In the genomic region with DNA sequence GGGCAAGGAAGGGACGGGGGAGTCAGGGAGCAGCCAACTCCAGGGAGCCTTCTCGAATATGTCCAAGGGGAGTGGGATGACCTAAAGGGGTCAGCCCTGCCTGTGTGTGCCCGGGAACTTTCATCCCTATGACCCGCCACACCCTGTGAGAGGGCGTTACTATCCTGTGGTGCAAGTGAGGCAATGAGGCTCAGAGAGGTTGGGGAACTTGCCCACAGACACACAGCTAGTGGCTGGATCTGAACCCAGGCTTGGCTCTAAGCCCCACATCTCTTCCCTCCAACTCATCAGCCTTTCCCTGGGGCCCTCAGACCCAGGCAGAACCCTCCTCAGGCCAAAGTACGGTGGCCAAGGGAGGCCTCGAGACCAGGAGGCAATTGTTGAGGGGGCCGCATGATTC, we compare ENCODE assay signal across 27 cellular contexts. TPM values are rescaled to one million over a fixed set of nuclear protein-coding genes. Genes with fewer than 3 reads are reported as not detected.
DNase-seq lines count a peak whose midpoint lies in the region; ATAC-seq, FAIRE-seq and TF ChIP-seq lines count a peak whose summit lies in the region.
"Had no signal": no experiment of that assay in that cellular context is flagged by ENCODE, and none has a peak within 500 bp of the region (broad histone marks: within the 10 kb centered on the region; RNA-seq: fewer than 3 reads in every experiment).

No MANE protein-coding gene starts in this region.

- H2BK120ac ChIP-seq in trophoblast cell (ENCODE audit: insufficient read depth, low read length, poor library complexity) (no peak overlapping the region), H9 (ENCODE audit: low read depth, low read length, poor library complexity, severe bottlenecking) (no peak overlapping the region)

- H3K4ac ChIP-seq in trophoblast cell (ENCODE audit: low read depth, low read length) (no peak overlapping the region), H9 (ENCODE audit: low read depth, low read length) (no peak overlapping the region)

- no peak overlapping the region for H4K91ac ChIP-seq in trophoblast cell (ENCODE audit: low read depth, low read length)
- no peak overlapping the region for H4K91ac ChIP-seq in H9 (ENCODE audit: insufficient read length, low read depth, low read length)

- peak overlapping the region; percentile 31 for H3K23ac ChIP-seq in trophoblast cell (ENCODE audit: low read length)
- H3K23ac ChIP-seq in H9 (ENCODE audit: insufficient read length, low read depth, low read length), result no peak overlapping the region

- no peaks in the 10 kb centered on the region for H3K9me3 ChIP-seq in HepG2 (ENCODE audit: low read length)
- no peaks in the 10 kb centered on the region for H3K9me3 ChIP-seq in right lobe of liver
- H3K9me3 ChIP-seq in trophoblast cell (ENCODE audit: insufficient read depth, low read depth, low read length), result peaks cover 9% of the 10 kb centered on the region
- H3K9me3 ChIP-seq in H9 (ENCODE audit: control insufficient read depth, low read depth, low read length), result no peaks in the 10 kb centered on the region
- H3K9me3 ChIP-seq: BLaER1, SJSA1 had no signal

- no peak for ATAC-seq in HepG2
- ATAC-seq in right lobe of liver, result no peak
- ATAC-seq in left cardiac atrium, result no peak

- no peak overlapping the region; a peak in 1 of 7 replicates for H3K27ac Mint-ChIP-seq in H9
- H3K27ac Mint-ChIP-seq: CD4-positive, CD25-positive, alpha-beta regulatory T cell had no signal

- H3K4me3 ChIP-seq in HepG2 (replicated peaks in 1 of 3; ENCODE audit: insufficient read depth in 1 of 3, low read depth in 2 of 3, low read length in 3 of 3) (no peak overlapping the region), right lobe of liver (no peak overlapping the region), trophoblast cell (ENCODE audit: low read depth, low read length) (peak overlapping the region; percentile 23)
- H3K4me3 ChIP-seq: BLaER1, GM23248, PC-9, SJSA1 had no signal

- no peak for TF ChIP-seq POLR2A in HepG2 (IDR thresholded peaks at IDR 0.05; ENCODE audit: insufficient read depth in 1 of 2, low read depth in 2 of 2, low read length in 2 of 2)
- no peak for TF ChIP-seq POLR2A in right lobe of liver (IDR thresholded peaks at IDR 0.05)

- H2AK5ac ChIP-seq in trophoblast cell (ENCODE audit: low read length) (no peak overlapping the region), H9 (ENCODE audit: insufficient read length, low read length) (no peak overlapping the region)

- H3K9me3 Mint-ChIP-seq in H9, result no peaks in the 10 kb centered on the region

- no peak overlapping the region for H2BK20ac ChIP-seq in H9 (ENCODE audit: low read depth, low read length, poor library complexity, severe bottlenecking)

- H3K27me3 Mint-ChIP-seq in H9 (ENCODE audit: low read depth), result no peaks in the 10 kb centered on the region

- H2BK5ac ChIP-seq in trophoblast cell (ENCODE audit: low read depth, low read length, poor library complexity) (no peak overlapping the region), H9 (ENCODE audit: insufficient read length, low read length) (no peak overlapping the region)

- no peak overlapping the region for H3T11ph ChIP-seq in H9 (ENCODE audit: low read length)

- POLR2A ChIA-PET in HepG2 (lab: Yijun Ruan, JAX), result interaction anchor here (2.1 kb wide), 1 partner anchor 23 kb away, joined by 6 read pairs; a partner anchor contains a TSS

- WGBS in HepG2 (ENCODE audit: low lambda C conversion rate), result 100% methylated on average over 5 of the region's 8 CpGs
- no CpG with 5 or more reads among the region's 8 CpGs for WGBS in right lobe of liver (ENCODE audit: insufficient coverage, low coverage, low lambda C conversion rate, missing lambda C conversion rate)
- no CpG with 5 or more reads among the region's 8 CpGs for WGBS in trophoblast cell (ENCODE audit: extremely low coverage, insufficient coverage, insufficient read length)
- no CpG with 5 or more reads among the region's 8 CpGs for WGBS in H9 (ENCODE audit: extremely low coverage, insufficient read length, low lambda C conversion rate)

- TF ChIP-seq EP300 in HepG2 (IDR thresholded peaks at IDR 0.05; ENCODE audit: low read depth in 2 of 2, low read length in 2 of 2) (no peak), HepG2 (CRISPR knock-in tag; IDR thresholded peaks at IDR 0.05; ENCODE audit: borderline replicate concordance) (no peak)

- no peak overlapping the region for H2BK15ac ChIP-seq in H9 (ENCODE audit: low read depth, low read length)

- H4K12ac ChIP-seq in trophoblast cell (ENCODE audit: low read depth, low read length), result no peak overlapping the region

- no peak overlapping the region for H3K4me2 ChIP-seq in HepG2 (ENCODE audit: low read depth, low read length)
- no peak overlapping the region for H3K4me2 ChIP-seq in trophoblast cell (ENCODE audit: low read length)
- no peak overlapping the region for H3K4me2 ChIP-seq in H9 (ENCODE audit: insufficient read depth, insufficient read length, low read length)
- H3K4me2 ChIP-seq: BLaER1, KMS-11, PC-9 had no signal

- H3K56ac ChIP-seq in H9 (ENCODE audit: insufficient read length, low read depth, low read length), result no peak overlapping the region

- DNase-seq in HepG2 (ENCODE audit: low spot score), result no peak
- DNase-seq in right lobe of liver, result no peak
- DNase-seq in iPS-NIHi11 (ENCODE audit: low spot score), result peak; percentile 3
- DNase-seq in trophoblast cell, result no peak
- no peak for DNase-seq in activated CD8-positive, alpha-beta memory T cell treated with anti-CD3 and anti-CD28 coated beads, Interleukin-2, amount 50 U/mL, for 48 hours
- DNase-seq in H9, result no peak
- DNase-seq in left cardiac atrium, result no peak
- DNase-seq: CD4-positive, CD25-positive, alpha-beta regulatory T cell; GM23248; H7; IMR-90; MM.1S; NCI-H2029 treated with DMSO at 0.1 percent for 48 hours; NCI-H446 treated with DMSO at 0.1 percent for 48 hours; NCI-H526; NCI-H82; NK-92 treated with Interleukin-12 subunit alpha and Interleukin-12 subunit beta, amount 100 ng/mL, for 24 hours; PC-9; Right ventricle myocardium superior had no signal

- H3K9ac ChIP-seq in HepG2 (ENCODE audit: insufficient read depth, low read depth, low read length) (no peak overlapping the region), trophoblast cell (ENCODE audit: low read length) (no peak overlapping the region), H9 (ENCODE audit: extremely low read depth, insufficient read length, low read length) (no peak overlapping the region)
- H3K9ac ChIP-seq: BLaER1, GM23248, KMS-11 had no signal

- FAIRE-seq in HepG2 (lab: Jason Lieb, UNC), result no peak
- FAIRE-seq: G401.6, HTR-8/SVneo had no signal

- no peak overlapping the region for H3K27ac ChIP-seq in HepG2 (ENCODE audit: extremely low read length, insufficient read depth, low read length)
- no peak overlapping the region for H3K27ac ChIP-seq in right lobe of liver
- peak overlapping the region; percentile 36 for H3K27ac ChIP-seq in trophoblast cell (ENCODE audit: low read depth, low read length)
- H3K27ac ChIP-seq in H9 (ENCODE audit: insufficient read length, low read depth, low read length), result no peak overlapping the region
- H3K27ac ChIP-seq: 22Rv1, BLaER1, GM23248, KMS-11, PC-9, SJSA1 had no signal

- TF ChIP-seq RAD21 in HepG2 (CRISPR knock-in tag; IDR thresholded peaks at IDR 0.05), result no peak

- H4K20me1 ChIP-seq in HepG2 (ENCODE audit: insufficient read depth, low read length) (no peaks in the 10 kb centered on the region), H9 (ENCODE audit: control insufficient read depth, insufficient read depth, insufficient read length) (no peaks in the 10 kb centered on the region)

- no peaks in the 10 kb centered on the region for H3K4me1 ChIP-seq in HepG2 (ENCODE audit: insufficient read depth, low read length)
- H3K4me1 ChIP-seq in right lobe of liver, result no peaks in the 10 kb centered on the region
- H3K4me1 ChIP-seq in trophoblast cell (ENCODE audit: control insufficient read depth in 1 of 2, insufficient read depth in 2 of 2, low read length in 2 of 2), result peaks cover 2 to 8% of the 10 kb centered on the region in 2 experiments
- H3K4me1 ChIP-seq in H9 (ENCODE audit: insufficient read depth, low read length), result no peaks in the 10 kb centered on the region
- H3K4me1 ChIP-seq: SJSA1 had no signal

- H4K8ac ChIP-seq in trophoblast cell (ENCODE audit: low read depth, low read length) (no peak overlapping the region), H9 (replicated peaks; ENCODE audit: insufficient read length, low read depth, low read length) (no peak overlapping the region)

- intact Hi-C loops in HepG2 (cut with micrococcal nuclease; ENCODE audit: unreplicated experiment), result no loop called here
- intact Hi-C loops in right lobe of liver (cut with DNase I), result no loop called here
- intact Hi-C loops in left cardiac atrium (cut with DNase I), result no loop called here

- CTCF ChIA-PET in HepG2 (lab: Yijun Ruan, JAX; ENCODE audit: low intra/inter-chr PET ratio, low total read pairs), result no interaction called here

- H3K27me3 ChIP-seq in HepG2 (ENCODE audit: control insufficient read depth in 1 of 2, insufficient read depth in 2 of 2, low read length in 2 of 2), result no peaks in the 10 kb centered on the region
- no peaks in the 10 kb centered on the region for H3K27me3 ChIP-seq in right lobe of liver
- H3K27me3 ChIP-seq in trophoblast cell (ENCODE audit: insufficient read depth, low read length), result no peaks in the 10 kb centered on the region
- H3K27me3 ChIP-seq in H9 (ENCODE audit: insufficient read depth, low read length), result no peaks in the 10 kb centered on the region
- H3K27me3 ChIP-seq: BLaER1, SJSA1 had no signal

- no TSS peak for BruUV-seq in HepG2 (replicated peaks; lab: Mats Ljungman, UMichigan)

- H3K14ac ChIP-seq in trophoblast cell (ENCODE audit: low read length) (no peak overlapping the region), H9 (ENCODE audit: insufficient read depth, low read length) (no peak overlapping the region)

- H3K79me1 ChIP-seq in trophoblast cell (ENCODE audit: low read length), result no peaks in the 10 kb centered on the region
- H3K79me1 ChIP-seq in H9 (ENCODE audit: insufficient read depth, low read depth, low read length, poor library complexity, severe bottlenecking), result no peaks in the 10 kb centered on the region

- H2BK12ac ChIP-seq in trophoblast cell (ENCODE audit: low read length), result no peak overlapping the region
- no peak overlapping the region for H2BK12ac ChIP-seq in H9 (ENCODE audit: insufficient read length, low read depth, low read length)

- H3K79me2 ChIP-seq in HepG2 (ENCODE audit: insufficient read depth, low read length) (no peaks in the 10 kb centered on the region), trophoblast cell (ENCODE audit: control insufficient read depth, insufficient read depth, low read length, poor library complexity) (no peaks in the 10 kb centered on the region), H9 (ENCODE audit: insufficient read depth, low read length) (no peaks in the 10 kb centered on the region)

- H3K36me3 ChIP-seq in HepG2 (replicated peaks in 1 of 2; ENCODE audit: control insufficient read depth in 1 of 2, insufficient read depth in 2 of 2, low read length in 2 of 2) (peaks cover 40 to 62% of the 10 kb centered on the region in 2 experiments; a peak in 4 of 5 replicates), right lobe of liver (peaks cover 0 to 97% (median 53%) of the 10 kb centered on the region in 4 donors), trophoblast cell (ENCODE audit: control insufficient read depth in 1 of 2, insufficient read depth in 2 of 2, low read length in 2 of 2) (peaks cover 82% of the 10 kb centered on the region in 2 experiments)
- H3K36me3 ChIP-seq: SJSA1 had no signal

- H3K23me2 ChIP-seq in H9 (ENCODE audit: insufficient read length, low read depth, low read length, poor library complexity, severe bottlenecking), result no peaks in the 10 kb centered on the region

- in situ Hi-C loops in HepG2 (cut with HindIII; ENCODE audit: extremely low pct_ligation_motif_present, low pct_unique_long_range_greater_than_20kb), result no loop called here

- no peak overlapping the region for H4K5ac ChIP-seq in H9 (ENCODE audit: insufficient read length, low read depth, low read length)

- peaks cover 57 to 90% (median 87%) of the 10 kb centered on the region in 3 experiments for H3K36me3 Mint-ChIP-seq in H9 (ENCODE audit: insufficient read depth in 1 of 3, low read depth in 3 of 3)
- H3K36me3 Mint-ChIP-seq: CD4-positive, CD25-positive, alpha-beta regulatory T cell had no signal

- H2AFZ ChIP-seq in HepG2 (ENCODE audit: low read length) (no peak overlapping the region), trophoblast cell (ENCODE audit: insufficient read depth, low read length, poor library complexity) (no peak overlapping the region), H9 (ENCODE audit: low read length) (no peak overlapping the region)
- H2AFZ ChIP-seq: GM23248, PC-9 had no signal

- no peak overlapping the region for H3K4me3 Mint-ChIP-seq in H9
- H3K4me3 Mint-ChIP-seq: CD4-positive, CD25-positive, alpha-beta regulatory T cell had no signal

- no peaks in the 10 kb centered on the region for H3K4me1 Mint-ChIP-seq in H9
- H3K4me1 Mint-ChIP-seq: CD4-positive, CD25-positive, alpha-beta regulatory T cell had no signal

- H3K18ac ChIP-seq in trophoblast cell (ENCODE audit: low read length) (peak overlapping the region; percentile 22), H9 (ENCODE audit: insufficient read length, low read depth, low read length) (no peak overlapping the region)

- no peak for TF ChIP-seq CTCF in HepG2 (CRISPR knock-in tag; IDR thresholded peaks at IDR 0.05)
- TF ChIP-seq CTCF in right lobe of liver (IDR thresholded peaks at IDR 0.05), result no peak
- no peak for TF ChIP-seq CTCF in H9 (conservative IDR thresholded peaks at IDR 0.05)

RNA-seq across cellular contexts. Expression of a gene that starts 23.2 kb away (rescaled TPM):
- total RNA-seq in HepG2 (2016; rRNA removed; fragmentation: Illumina TruSeq; extraction: Trizol), result 20.6 and 20.9 TPM in 2 replicates
- 6.9 and 7.8 TPM in 2 replicates for total RNA-seq in HepG2 (2016; cell fraction: cytosol; rRNA removed; fragmentation: Illumina TruSeq; extraction: Trizol; ENCODE audit: low read depth)
- 16.7 and 22.4 TPM in 2 replicates for total RNA-seq in HepG2 (2016; cell fraction: insoluble cytoplasmic fraction; rRNA removed; fragmentation: Illumina TruSeq; extraction: Trizol)
- 11.7 and 12.0 TPM in 2 replicates for total RNA-seq in HepG2 (2016; cell fraction: membrane; rRNA removed; fragmentation: Illumina TruSeq; extraction: Trizol)
- 15.0 and 20.7 TPM in 2 replicates for total RNA-seq in HepG2 (2016; cell fraction: nucleus; rRNA removed; fragmentation: Illumina TruSeq; extraction: Trizol)
- polyA plus RNA-seq in HepG2 (2011; rRNA removed), result 12.1 and 21.4 TPM in 2 replicates
- polyA plus RNA-seq in HepG2 (2011; cell fraction: cytosol; rRNA removed), result 8.9 and 10.9 TPM in 2 replicates
- 23.8 and 30.1 TPM in 2 replicates for polyA plus RNA-seq in HepG2 (2011; cell fraction: nucleus; rRNA removed)
- polyA plus RNA-seq in HepG2 (2012), result 36.1 and 37.0 TPM in 2 replicates
- polyA plus RNA-seq in HepG2 (2016; cell fraction: cytosol; fragmentation: Illumina TruSeq; extraction: Trizol; ENCODE audit: low read depth), result 3.5 and 4.6 TPM in 2 replicates
- 22.1 and 35.3 TPM in 2 replicates for polyA plus RNA-seq in HepG2 (2016; cell fraction: insoluble cytoplasmic fraction; fragmentation: Illumina TruSeq; extraction: Trizol; ENCODE audit: low read depth)
- 9.5 and 10.0 TPM in 2 replicates for polyA plus RNA-seq in HepG2 (2016; cell fraction: membrane; fragmentation: Illumina TruSeq; extraction: Trizol; ENCODE audit: low read depth)
- polyA plus RNA-seq in HepG2 (2016; cell fraction: nucleus; fragmentation: Illumina TruSeq; extraction: Trizol; ENCODE audit: insufficient read depth, low read depth), result 24.1 and 25.5 TPM in 2 replicates
- 43.6 and 59.1 TPM in 2 replicates for polyA minus RNA-seq in HepG2 (2011; rRNA and poly(A)+ RNA removed; ENCODE audit: low replicate concordance)
- polyA minus RNA-seq in HepG2 (2011; cell fraction: cytosol; rRNA and poly(A)+ RNA removed), result 25.9 and 32.6 TPM in 2 replicates
- polyA minus RNA-seq in HepG2 (2011; cell fraction: nucleus; rRNA and poly(A)+ RNA removed), result 13.5 and 13.8 TPM in 2 replicates
- 10 to 100 TPM; 54.3 to 74.8 (median 65.7) TPM for total RNA-seq in right lobe of liver
- polyA plus RNA-seq in trophoblast cell (2013), result 367 and 395 TPM in 2 replicates
- total RNA-seq in H9 (2021), result 87.9 and 90.1 TPM in 2 replicates
- total RNA-seq in left cardiac atrium, result 100 to 1,000 TPM; 117 to 139 TPM

RNA-seq across cellular contexts. Expression of a gene that starts 28.9 kb away (rescaled TPM):
- total RNA-seq in HepG2 (2016; rRNA removed; fragmentation: Illumina TruSeq; extraction: Trizol) (0.07 and 0.08 TPM in 2 replicates), right lobe of liver (under 1 TPM in 3 of 6 experiments, not detected in 3; 0.07 to 0.10 (median 0.07) TPM), H9 (2021) (2.2 and 2.5 TPM in 2 replicates), left cardiac atrium (not detected)
- total RNA-seq in HepG2 (2016; cell fraction: cytosol; rRNA removed; fragmentation: Illumina TruSeq; extraction: Trizol; ENCODE audit: low read depth), result not detected in 2 replicates
- total RNA-seq in HepG2 (2016; cell fraction: insoluble cytoplasmic fraction; rRNA removed; fragmentation: Illumina TruSeq; extraction: Trizol), result 0.07 and 0.11 TPM in 2 replicates
- total RNA-seq in HepG2 (2016; cell fraction: membrane; rRNA removed; fragmentation: Illumina TruSeq; extraction: Trizol), result 0.03 TPM in 1 of 2 replicates, not detected in the other
- 0.12 TPM in 1 of 2 replicates, not detected in the other for total RNA-seq in HepG2 (2016; cell fraction: nucleus; rRNA removed; fragmentation: Illumina TruSeq; extraction: Trizol)
- 0.07 and 0.30 TPM in 2 replicates for polyA plus RNA-seq in HepG2 (2011; rRNA removed)
- 0.07 and 0.08 TPM in 2 replicates for polyA plus RNA-seq in HepG2 (2011; cell fraction: cytosol; rRNA removed)
- 1.1 TPM in 2 replicates for polyA plus RNA-seq in HepG2 (2011; cell fraction: nucleus; rRNA removed)
- 0.13 and 0.19 TPM in 2 replicates for polyA plus RNA-seq in HepG2 (2012)
- polyA plus RNA-seq in HepG2 (2016; cell fraction: cytosol; fragmentation: Illumina TruSeq; extraction: Trizol; ENCODE audit: low read depth), result not detected in 2 replicates
- polyA plus RNA-seq in HepG2 (2016; cell fraction: insoluble cytoplasmic fraction; fragmentation: Illumina TruSeq; extraction: Trizol; ENCODE audit: low read depth), result 0.11 TPM in 1 of 2 replicates, not detected in the other
- polyA plus RNA-seq in HepG2 (2016; cell fraction: membrane; fragmentation: Illumina TruSeq; extraction: Trizol; ENCODE audit: low read depth), result not detected in 2 replicates
- polyA plus RNA-seq in HepG2 (2016; cell fraction: nucleus; fragmentation: Illumina TruSeq; extraction: Trizol; ENCODE audit: insufficient read depth, low read depth), result 0.11 and 0.15 TPM in 2 replicates
- 0.07 TPM in 1 of 2 replicates, not detected in the other for polyA minus RNA-seq in HepG2 (2011; rRNA and poly(A)+ RNA removed; ENCODE audit: low replicate concordance)
- polyA minus RNA-seq in HepG2 (2011; cell fraction: cytosol; rRNA and poly(A)+ RNA removed), result not detected in 2 replicates
- polyA minus RNA-seq in HepG2 (2011; cell fraction: nucleus; rRNA and poly(A)+ RNA removed), result 0.12 and 0.26 TPM in 2 replicates
- 14.5 and 20.7 TPM in 2 replicates for polyA plus RNA-seq in trophoblast cell (2013)
- total RNA-seq: GM23248, Right ventricle myocardium superior, RPMI7951, SJSA1 had no signal
- polyA plus RNA-seq: GM23248 had no signal

RNA-seq across cellular contexts. Expression of a gene that starts 48.4 kb away (rescaled TPM):
- total RNA-seq in HepG2 (2016; rRNA removed; fragmentation: Illumina TruSeq; extraction: Trizol) (13.5 and 37.1 TPM in 2 replicates), right lobe of liver (1 to 10 TPM; 1.8 to 3.8 (median 2.8) TPM), H9 (2021) (22.9 and 24.0 TPM in 2 replicates), left cardiac atrium (10 to 100 TPM; 12.0 to 13.8 TPM)
- total RNA-seq in HepG2 (2016; cell fraction: cytosol; rRNA removed; fragmentation: Illumina TruSeq; extraction: Trizol; ENCODE audit: low read depth), result 12.6 and 14.5 TPM in 2 replicates
- 12.2 and 37.7 TPM in 2 replicates for total RNA-seq in HepG2 (2016; cell fraction: insoluble cytoplasmic fraction; rRNA removed; fragmentation: Illumina TruSeq; extraction: Trizol)
- total RNA-seq in HepG2 (2016; cell fraction: membrane; rRNA removed; fragmentation: Illumina TruSeq; extraction: Trizol), result 17.3 and 17.5 TPM in 2 replicates
- 28.1 and 32.5 TPM in 2 replicates for total RNA-seq in HepG2 (2016; cell fraction: nucleus; rRNA removed; fragmentation: Illumina TruSeq; extraction: Trizol)
- polyA plus RNA-seq in HepG2 (2011; rRNA removed), result 50.6 and 54.9 TPM in 2 replicates
- polyA plus RNA-seq in HepG2 (2011; cell fraction: cytosol; rRNA removed), result 37.2 and 55.7 TPM in 2 replicates
- polyA plus RNA-seq in HepG2 (2011; cell fraction: nucleus; rRNA removed), result 33.0 and 36.4 TPM in 2 replicates
- 22.4 and 34.3 TPM in 2 replicates for polyA plus RNA-seq in HepG2 (2012)
- polyA plus RNA-seq in HepG2 (2016; cell fraction: cytosol; fragmentation: Illumina TruSeq; extraction: Trizol; ENCODE audit: low read depth), result 4.6 and 5.5 TPM in 2 replicates
- polyA plus RNA-seq in HepG2 (2016; cell fraction: insoluble cytoplasmic fraction; fragmentation: Illumina TruSeq; extraction: Trizol; ENCODE audit: low read depth), result 14.8 and 17.0 TPM in 2 replicates
- polyA plus RNA-seq in HepG2 (2016; cell fraction: membrane; fragmentation: Illumina TruSeq; extraction: Trizol; ENCODE audit: low read depth), result 9.6 and 11.3 TPM in 2 replicates
- polyA plus RNA-seq in HepG2 (2016; cell fraction: nucleus; fragmentation: Illumina TruSeq; extraction: Trizol; ENCODE audit: insufficient read depth, low read depth), result 63.5 and 69.5 TPM in 2 replicates
- 44.3 and 65.0 TPM in 2 replicates for polyA minus RNA-seq in HepG2 (2011; rRNA and poly(A)+ RNA removed; ENCODE audit: low replicate concordance)
- 22.5 and 26.8 TPM in 2 replicates for polyA minus RNA-seq in HepG2 (2011; cell fraction: cytosol; rRNA and poly(A)+ RNA removed)
- polyA minus RNA-seq in HepG2 (2011; cell fraction: nucleus; rRNA and poly(A)+ RNA removed), result 21.6 and 23.9 TPM in 2 replicates
- 27.5 and 27.8 TPM in 2 replicates for polyA plus RNA-seq in trophoblast cell (2013)

RNA-seq across cellular contexts. Expression of a gene that starts 49.5 kb away (rescaled TPM):
- total RNA-seq in HepG2 (2016; rRNA removed; fragmentation: Illumina TruSeq; extraction: Trizol) (46.5 and 149 TPM in 2 replicates), right lobe of liver (1 to 10 TPM; 2.4 to 5.1 (median 4.0) TPM), H9 (2021) (166 TPM in 2 replicates), left cardiac atrium (10 to 100 TPM; 33.0 to 47.3 TPM)
- 31.7 and 32.8 TPM in 2 replicates for total RNA-seq in HepG2 (2016; cell fraction: cytosol; rRNA removed; fragmentation: Illumina TruSeq; extraction: Trizol; ENCODE audit: low read depth)
- 37.6 and 157 TPM in 2 replicates for total RNA-seq in HepG2 (2016; cell fraction: insoluble cytoplasmic fraction; rRNA removed; fragmentation: Illumina TruSeq; extraction: Trizol)
- total RNA-seq in HepG2 (2016; cell fraction: membrane; rRNA removed; fragmentation: Illumina TruSeq; extraction: Trizol), result 42.3 and 48.1 TPM in 2 replicates
- 148 and 181 TPM in 2 replicates for total RNA-seq in HepG2 (2016; cell fraction: nucleus; rRNA removed; fragmentation: Illumina TruSeq; extraction: Trizol)
- polyA plus RNA-seq in HepG2 (2011; rRNA removed), result 543 and 573 TPM in 2 replicates
- 288 and 579 TPM in 2 replicates for polyA plus RNA-seq in HepG2 (2011; cell fraction: cytosol; rRNA removed)
- polyA plus RNA-seq in HepG2 (2011; cell fraction: nucleus; rRNA removed), result 3,059 and 4,867 TPM in 2 replicates
- polyA plus RNA-seq in HepG2 (2012), result 224 and 292 TPM in 2 replicates
- 18.4 and 19.7 TPM in 2 replicates for polyA plus RNA-seq in HepG2 (2016; cell fraction: cytosol; fragmentation: Illumina TruSeq; extraction: Trizol; ENCODE audit: low read depth)
- polyA plus RNA-seq in HepG2 (2016; cell fraction: insoluble cytoplasmic fraction; fragmentation: Illumina TruSeq; extraction: Trizol; ENCODE audit: low read depth), result 46.0 and 56.5 TPM in 2 replicates
- 32.1 and 36.5 TPM in 2 replicates for polyA plus RNA-seq in HepG2 (2016; cell fraction: membrane; fragmentation: Illumina TruSeq; extraction: Trizol; ENCODE audit: low read depth)
- 597 and 623 TPM in 2 replicates for polyA plus RNA-seq in HepG2 (2016; cell fraction: nucleus; fragmentation: Illumina TruSeq; extraction: Trizol; ENCODE audit: insufficient read depth, low read depth)
- polyA minus RNA-seq in HepG2 (2011; rRNA and poly(A)+ RNA removed; ENCODE audit: low replicate concordance), result 133 and 613 TPM in 2 replicates
- polyA minus RNA-seq in HepG2 (2011; cell fraction: cytosol; rRNA and poly(A)+ RNA removed), result 159 and 170 TPM in 2 replicates
- polyA minus RNA-seq in HepG2 (2011; cell fraction: nucleus; rRNA and poly(A)+ RNA removed), result 231 and 275 TPM in 2 replicates
- 181 and 187 TPM in 2 replicates for polyA plus RNA-seq in trophoblast cell (2013)
- total RNA-seq: CD4-positive, CD25-positive, alpha-beta regulatory T cell had no signal

RNA-seq across cellular contexts. Expression of a gene that starts 51.2 kb away (rescaled TPM):
- total RNA-seq in HepG2 (2016; rRNA removed; fragmentation: Illumina TruSeq; extraction: Trizol) (0.42 TPM in 1 of 2 replicates, not detected in the other), right lobe of liver (not detected), H9 (2021) (not detected in 2 replicates), left cardiac atrium (not detected)
- not detected in 2 replicates for total RNA-seq in HepG2 (2016; cell fraction: cytosol; rRNA removed; fragmentation: Illumina TruSeq; extraction: Trizol; ENCODE audit: low read depth)
- total RNA-seq in HepG2 (2016; cell fraction: insoluble cytoplasmic fraction; rRNA removed; fragmentation: Illumina TruSeq; extraction: Trizol), result 0.52 TPM in 1 of 2 replicates, not detected in the other
- not detected in 2 replicates for total RNA-seq in HepG2 (2016; cell fraction: membrane; rRNA removed; fragmentation: Illumina TruSeq; extraction: Trizol)
- total RNA-seq in HepG2 (2016; cell fraction: nucleus; rRNA removed; fragmentation: Illumina TruSeq; extraction: Trizol), result 1.4 TPM in 1 of 2 replicates, not detected in the other
- polyA plus RNA-seq in HepG2 (2011; rRNA removed), result 0.32 and 0.65 TPM in 2 replicates
- 0.32 and 0.93 TPM in 2 replicates for polyA plus RNA-seq in HepG2 (2011; cell fraction: cytosol; rRNA removed)
- not detected in 2 replicates for polyA plus RNA-seq in HepG2 (2011; cell fraction: nucleus; rRNA removed)
- 0.56 and 4.9 TPM in 2 replicates for polyA plus RNA-seq in HepG2 (2012)
- not detected in 2 replicates for polyA plus RNA-seq in HepG2 (2016; cell fraction: cytosol; fragmentation: Illumina TruSeq; extraction: Trizol; ENCODE audit: low read depth)
- polyA plus RNA-seq in HepG2 (2016; cell fraction: insoluble cytoplasmic fraction; fragmentation: Illumina TruSeq; extraction: Trizol; ENCODE audit: low read depth), result 1.1 TPM in 1 of 2 replicates, not detected in the other
- polyA plus RNA-seq in HepG2 (2016; cell fraction: membrane; fragmentation: Illumina TruSeq; extraction: Trizol; ENCODE audit: low read depth), result not detected in 2 replicates
- polyA plus RNA-seq in HepG2 (2016; cell fraction: nucleus; fragmentation: Illumina TruSeq; extraction: Trizol; ENCODE audit: insufficient read depth, low read depth), result 1.4 TPM in 1 of 2 replicates, not detected in the other
- 0.58 TPM in 1 of 2 replicates, not detected in the other for polyA minus RNA-seq in HepG2 (2011; rRNA and poly(A)+ RNA removed; ENCODE audit: low replicate concordance)
- not detected in 2 replicates for polyA minus RNA-seq in HepG2 (2011; cell fraction: cytosol; rRNA and poly(A)+ RNA removed)
- not detected in 2 replicates for polyA minus RNA-seq in HepG2 (2011; cell fraction: nucleus; rRNA and poly(A)+ RNA removed)
- polyA plus RNA-seq in trophoblast cell (2013), result 25.4 and 27.3 TPM in 2 replicates
- total RNA-seq: CD4-positive, CD25-positive, alpha-beta regulatory T cell; GM23248; H7; IMR-90; Right ventricle myocardium superior; RPMI7951; SJSA1 had no signal
- polyA plus RNA-seq: AG04450; CD4-positive, CD25-positive, alpha-beta regulatory T cell; GM23248; IMR-90 had no signal
